ENCODE assay signal across 22 cellular contexts in genomic region chr1:96075704-96076455, GRCh38.
DNase-seq lines count a peak whose midpoint lies in the region; ATAC-seq and TF ChIP-seq lines count a peak whose summit lies in the region.
"Had no signal": no experiment of that assay in that cellular context is flagged by ENCODE, and none has a peak within 500 bp of the region (broad histone marks: within the 10 kb centered on the region; RNA-seq: fewer than 3 reads in every experiment).

No MANE protein-coding gene starts in this region.

- no peaks in the 10 kb centered on the region for H3K36me3 Mint-ChIP-seq in activated CD4-positive, alpha-beta memory T cell treated with anti-CD3 and anti-CD28 coated beads for 36 hours
- H3K36me3 Mint-ChIP-seq: activated naive CD8-positive, alpha-beta T cell; CD14-positive monocyte had no signal

- H3K27ac Mint-ChIP-seq in activated CD4-positive, alpha-beta memory T cell treated with anti-CD3 and anti-CD28 coated beads for 36 hours, result no peak overlapping the region
- H3K27ac Mint-ChIP-seq: activated CD8-positive, alpha-beta T cell treated with anti-CD3 and anti-CD28 coated beads for 36 hours; activated naive CD8-positive, alpha-beta T cell; CD14-positive monocyte had no signal

- no peak for TF ChIP-seq EP300 in sigmoid colon (IDR thresholded peaks at IDR 0.05)

- H3K4me3 Mint-ChIP-seq in activated CD4-positive, alpha-beta memory T cell treated with anti-CD3 and anti-CD28 coated beads for 36 hours, result no peak overlapping the region
- H3K4me3 Mint-ChIP-seq: activated CD8-positive, alpha-beta T cell treated with anti-CD3 and anti-CD28 coated beads for 36 hours; activated naive CD8-positive, alpha-beta T cell; CD14-positive monocyte had no signal

- H3K36me3 ChIP-seq in esophagus squamous epithelium (no peaks in the 10 kb centered on the region), left lung (no peaks in the 10 kb centered on the region), sigmoid colon (no peaks in the 10 kb centered on the region)
- H3K36me3 ChIP-seq: neutrophil, prostate gland had no signal

- CTCF ChIA-PET in activated CD4-positive, alpha-beta memory T cell treated with anti-CD3 and anti-CD28 coated beads for 36 hours (lab: Charles Lee), result no interaction called here

- H3K27me3 ChIP-seq in esophagus squamous epithelium (no peaks in the 10 kb centered on the region), left lung (no peaks in the 10 kb centered on the region), sigmoid colon (no peaks in the 10 kb centered on the region)
- H3K27me3 ChIP-seq: neutrophil, testis had no signal

- intact Hi-C loops in esophagus squamous epithelium (cut with DNase I) (no loop called here), left lung (cut with DNase I) (no loop called here), sigmoid colon (cut with DNase I) (no loop called here)
- intact Hi-C loops in activated CD4-positive, alpha-beta memory T cell treated with anti-CD3 and anti-CD28 coated beads for 36 hours (cut with micrococcal nuclease), result no loop called here

- H3K4me1 Mint-ChIP-seq in activated CD4-positive, alpha-beta memory T cell treated with anti-CD3 and anti-CD28 coated beads for 36 hours (ENCODE audit: low read depth), result no peaks in the 10 kb centered on the region
- H3K4me1 Mint-ChIP-seq: CD14-positive monocyte had no signal

- POLR2A ChIA-PET in activated CD4-positive, alpha-beta memory T cell treated with anti-CD3 and anti-CD28 coated beads for 36 hours (lab: Charles Lee), result no interaction called here

- TF ChIP-seq POLR2A in esophagus squamous epithelium (IDR thresholded peaks at IDR 0.05), result no peak
- TF ChIP-seq POLR2A in sigmoid colon (IDR thresholded peaks at IDR 0.05), result no peak

- no peak overlapping the region for H3K4me3 ChIP-seq in esophagus squamous epithelium
- H3K4me3 ChIP-seq in left lung, result no peak overlapping the region
- H3K4me3 ChIP-seq in sigmoid colon, result no peak overlapping the region
- H3K4me3 ChIP-seq: prostate gland, SK-N-MC, testis had no signal

- H3K4me1 ChIP-seq in esophagus squamous epithelium, result peaks cover 0 to 45% (median 18%) of the 10 kb centered on the region in 3 donors
- H3K4me1 ChIP-seq in left lung, result no peaks in the 10 kb centered on the region
- peaks cover 0 to 7% (median 3%) of the 10 kb centered on the region in 4 donors for H3K4me1 ChIP-seq in sigmoid colon
- H3K4me1 ChIP-seq: prostate gland, testis had no signal

- no peak for TF ChIP-seq CTCF in esophagus squamous epithelium (IDR thresholded peaks at IDR 0.05)
- no peak for TF ChIP-seq CTCF in left lung (IDR thresholded peaks at IDR 0.05)
- TF ChIP-seq CTCF in sigmoid colon (IDR thresholded peaks at IDR 0.05), result no peak

- 44 to 51% methylated on average over 4 of the region's 4 CpGs for WGBS in esophagus squamous epithelium, 2 donors
- 77 to 78% methylated on average over 4 of the region's 4 CpGs for WGBS in sigmoid colon, 2 donors

- H3K27me3 Mint-ChIP-seq in activated CD4-positive, alpha-beta memory T cell treated with anti-CD3 and anti-CD28 coated beads for 36 hours, result no peaks in the 10 kb centered on the region
- H3K27me3 Mint-ChIP-seq: activated CD8-positive, alpha-beta T cell treated with anti-CD3 and anti-CD28 coated beads for 36 hours; activated naive CD8-positive, alpha-beta T cell had no signal

- peak; percentile 7 for DNase-seq in HS-27A (ENCODE audit: low read depth)
- DNase-seq in RKO (ENCODE audit: low spot score), result peak; percentile 3
- DNase-seq in esophagus squamous epithelium (lab: John Stamatoyannopoulos, UW), result no peak
- no peak for DNase-seq in left lung
- no peak for DNase-seq in NCI-H1436 (lab: John Stamatoyannopoulos, UW)
- DNase-seq in sigmoid colon, result no peak
- DNase-seq in KG1 (lab: John Stamatoyannopoulos, UW), result no peak
- DNase-seq in activated CD4-positive, alpha-beta memory T cell treated with anti-CD3 and anti-CD28 coated beads for 36 hours, result no peak
- DNase-seq: activated CD8-positive, alpha-beta T cell treated with anti-CD3 and anti-CD28 coated beads for 36 hours; Calu3; left colon; NCI-H1092; NCI-H1930; NCI-H526 treated with DMSO at 0.1 percent for 48 hours; stimulated activated naive CD8-positive, alpha-beta T cell treated with anti-CD3 and anti-CD28 coated beads, Interleukin-15, Interleukin-2, amounts not matched to agents 100 U/mL and 50 U/mL, for 24 hours; testis had no signal

- no peaks in the 10 kb centered on the region for H3K9me3 ChIP-seq in esophagus squamous epithelium
- peaks cover 0 to 2% of the 10 kb centered on the region in 2 donors for H3K9me3 ChIP-seq in left lung
- H3K9me3 ChIP-seq in sigmoid colon, result no peaks in the 10 kb centered on the region
- H3K9me3 ChIP-seq: neutrophil, prostate gland, testis had no signal

- ATAC-seq in left lung, result peak; percentile 29
- ATAC-seq: activated CD4-positive, CD25-positive, alpha-beta regulatory T cell treated with anti-CD3 and anti-CD28 coated beads, Interleukin-2, amount 50 U/mL, for 24 hours; activated CD8-positive, alpha-beta T cell treated with anti-CD3 and anti-CD28 coated beads for 36 hours; left colon; stimulated activated naive CD8-positive, alpha-beta T cell treated with anti-CD3 and anti-CD28 coated beads, Interleukin-15, Interleukin-2, amounts not matched to agents 100 U/mL and 50 U/mL, for 24 hours had no signal

- H3K9me3 Mint-ChIP-seq in activated CD4-positive, alpha-beta memory T cell treated with anti-CD3 and anti-CD28 coated beads for 36 hours, result no peaks in the 10 kb centered on the region

- H3K27ac ChIP-seq in esophagus squamous epithelium (peak overlapping the region; percentile 0 to 68 (median 54)), left lung (no peak overlapping the region), sigmoid colon (no peak overlapping the region)
- H3K27ac ChIP-seq: neutrophil, prostate gland, SK-N-MC, testis had no signal

Comparison
In these comparisons a context has a peak if more than half of its experiments do, and no peak if none do; other contexts are left out.
1. DNase-seq: peak in HS-27A (single experiment) and RKO (single experiment); none in esophagus squamous epithelium (single experiment), left lung (0 of 2), NCI-H1436 (single experiment), sigmoid colon (single experiment), KG1 (single experiment) and activated CD4-positive, alpha-beta memory T cell treated with anti-CD3 and anti-CD28 coated beads for 36 hours (single experiment).
2. H3K27ac ChIP-seq: peak in esophagus squamous epithelium (4 of 4); none in left lung (0 of 2) and sigmoid colon (0 of 4).